In the genomic region with DNA sequence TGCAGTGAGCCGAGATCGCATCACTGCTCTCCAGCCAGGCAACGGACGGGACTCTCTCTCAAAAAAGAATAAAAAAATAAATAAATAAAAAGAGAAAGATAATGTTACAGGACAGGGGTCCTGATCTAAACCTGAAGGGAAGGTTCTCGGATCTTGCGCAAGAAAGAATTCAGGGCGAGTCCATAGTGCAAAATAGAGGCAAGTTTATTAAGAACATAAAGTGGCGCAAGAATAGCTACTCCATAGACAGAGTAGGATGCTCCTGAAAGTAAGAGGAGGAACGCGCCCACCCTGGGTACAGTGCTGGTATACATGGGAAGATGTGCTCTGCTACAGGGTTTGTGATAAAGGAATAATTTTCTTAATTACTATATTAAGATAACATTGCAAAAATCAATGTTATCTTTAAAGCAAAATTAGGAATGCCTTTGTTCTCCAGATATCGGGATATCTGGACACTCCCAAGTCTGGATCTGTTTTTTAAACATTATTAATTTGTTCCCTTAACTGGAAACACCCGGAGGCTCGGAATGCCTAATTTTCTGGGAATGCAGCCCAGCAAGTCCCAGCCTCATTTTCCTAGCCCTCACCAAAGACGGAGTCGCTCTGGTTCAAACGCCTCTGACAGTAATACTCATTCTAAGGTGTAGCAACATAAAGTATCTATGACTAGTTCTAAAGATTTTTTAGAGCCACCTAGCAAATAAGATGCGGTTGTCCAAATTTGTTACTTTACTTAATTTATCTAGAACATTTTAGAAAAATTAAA, we compare ENCODE assay signal across 17 cellular contexts.
"Had no signal": no experiment of that assay in that cellular context is flagged by ENCODE, and none has a peak within 500 bp of the region (broad histone marks: within the 10 kb centered on the region; RNA-seq: fewer than 3 reads in every experiment).

No MANE protein-coding gene starts in this region.

- H3K9me3 ChIP-seq: body of pancreas, thoracic aorta, uterus had no signal

- H3K4me3 Mint-ChIP-seq: central memory CD8-positive, alpha-beta T cell; endodermal cell; immature natural killer cell; nephron progenitor cell; stimulated activated naive CD8-positive, alpha-beta T cell treated with anti-CD3 and anti-CD28 coated beads, Interleukin-15, Interleukin-2, amounts not matched to agents 100 ng/mL and 50 ng/mL, for 24 hours; T-helper 1 cell treated with Interleukin-12 subunit alpha and Interleukin-12 subunit beta and Interleukin-4 antibody, amounts not matched to agents 30 μg/mL and 1 μg/mL, for 36 hours had no signal

- H3K27me3 ChIP-seq: body of pancreas, uterus had no signal

- H3K4me1 ChIP-seq: uterus had no signal

- H3K36me3 Mint-ChIP-seq: activated naive CD4-positive, alpha-beta T cell treated with anti-CD3 and anti-CD28 coated beads, Interleukin-2, amount 50 U/mL, for 72 hours had no signal

- DNase-seq: activated effector memory CD4-positive, alpha-beta T cell treated with anti-CD3 and anti-CD28 coated beads, Interleukin-2, amount 50 U/mL, for 16 hours; activated T-cell treated with anti-CD3 and anti-CD28 coated beads, Interleukin-2, amount 50 U/mL, for 1 hour; amniotic stem cell; body of pancreas; endodermal cell; immature natural killer cell; left colon; nephron progenitor cell; stimulated activated CD4-positive, alpha-beta T cell treated with anti-CD3 and anti-CD28 coated beads, Interleukin-15, amount 100 ng/mL, for 24 hours; stimulated activated CD4-positive, alpha-beta T cell treated with anti-CD3 and anti-CD28 coated beads, Interleukin-4, amount 100 ng/mL, for 24 hours; uterus had no signal

- H3K27ac ChIP-seq: body of pancreas, uterus had no signal

- H3K27me3 Mint-ChIP-seq: central memory CD8-positive, alpha-beta T cell; stimulated activated naive CD8-positive, alpha-beta T cell treated with anti-CD3 and anti-CD28 coated beads, Interleukin-15, Interleukin-2, amounts not matched to agents 100 ng/mL and 50 ng/mL, for 24 hours had no signal

- ATAC-seq: activated naive CD4-positive, alpha-beta T cell treated with anti-CD3 and anti-CD28 coated beads, Interleukin-2, amount 50 U/mL, for 72 hours; body of pancreas; esophagus mucosa; left colon had no signal

- H3K27ac Mint-ChIP-seq: activated naive CD4-positive, alpha-beta T cell treated with anti-CD3 and anti-CD28 coated beads, Interleukin-2, amount 50 U/mL, for 72 hours; endodermal cell; immature natural killer cell; stimulated activated naive CD8-positive, alpha-beta T cell treated with anti-CD3 and anti-CD28 coated beads, Interleukin-15, Interleukin-2, amounts not matched to agents 100 ng/mL and 50 ng/mL, for 24 hours; T-helper 1 cell treated with Interleukin-12 subunit alpha and Interleukin-12 subunit beta and Interleukin-4 antibody, amounts not matched to agents 30 μg/mL and 1 μg/mL, for 36 hours had no signal

- H3K36me3 ChIP-seq: thoracic aorta, uterus had no signal

- H3K4me3 ChIP-seq: body of pancreas, thoracic aorta, uterus had no signal

- H3K9me3 Mint-ChIP-seq: activated naive CD4-positive, alpha-beta T cell treated with anti-CD3 and anti-CD28 coated beads, Interleukin-2, amount 50 U/mL, for 72 hours; central memory CD8-positive, alpha-beta T cell; endodermal cell; immature natural killer cell; nephron progenitor cell; stimulated activated naive CD8-positive, alpha-beta T cell treated with anti-CD3 and anti-CD28 coated beads, Interleukin-15, Interleukin-2, amounts not matched to agents 100 ng/mL and 50 ng/mL, for 24 hours; T-helper 1 cell treated with Interleukin-12 subunit alpha and Interleukin-12 subunit beta and Interleukin-4 antibody, amounts not matched to agents 30 μg/mL and 1 μg/mL, for 36 hours had no signal
